In genomic region chr6:73724389-73724788, GRCh38 we compare ENCODE assay signal across 20 cellular contexts.
"Had no signal": no experiment of that assay in that cellular context is flagged by ENCODE, and none has a peak within 500 bp of the region (broad histone marks: within the 10 kb centered on the region; RNA-seq: fewer than 3 reads in every experiment).

No MANE protein-coding gene starts in this region.

- H3K4me3 ChIP-seq: coronary artery, gastroesophageal sphincter, vagina had no signal

- DNase-seq: activated CD4-positive, alpha-beta T cell treated with anti-CD3 and anti-CD28 coated beads, Interleukin-2, amount 50 U/mL, for 48 hours; activated CD4-positive, CD25-positive, alpha-beta regulatory T cell treated with anti-CD3 and anti-CD28 coated beads, Interleukin-2, amount 50 U/mL, for 72 hours; activated naive CD8-positive, alpha-beta T cell treated with anti-CD3 and anti-CD28 coated beads for 36 hours; activated T-cell treated with anti-CD3 and anti-CD28 coated beads for 4 hours; cerebellar nuclear complex; endodermal cell; head of caudate nucleus; left cardiac atrium; mesenchymal stem cell; naive B cell; nucleus accumbens; posterior cingulate gyrus; SK-N-SH; small intestine; stimulated activated CD4-positive, alpha-beta T cell treated with anti-CD3 and anti-CD28 coated beads, Interleukin-2, amount 100 ng/mL, for 24 hours; stimulated activated naive B cell treated with anti-CD40 and anti-IgM and Interleukin-4, amounts not matched to agents 10 μg/mL and 1 μg/mL and 100 μg/mL, for 72 hours; WERI-Rb-1 had no signal

- H3K9me3 ChIP-seq: gastroesophageal sphincter, SK-N-SH, vagina had no signal

- H3K4me1 ChIP-seq: gastroesophageal sphincter had no signal

- H3K4me2 ChIP-seq: SK-N-SH had no signal

- H3K27ac ChIP-seq: coronary artery, vagina, WERI-Rb-1 had no signal

- H3K27me3 ChIP-seq: gastroesophageal sphincter, vagina had no signal

- H3K9ac ChIP-seq: SK-N-SH had no signal

- ATAC-seq: gastroesophageal sphincter had no signal

- H3K36me3 ChIP-seq: gastroesophageal sphincter, vagina, WERI-Rb-1 had no signal
